ENCODE assay signal across 18 cellular contexts in the genomic region with DNA sequence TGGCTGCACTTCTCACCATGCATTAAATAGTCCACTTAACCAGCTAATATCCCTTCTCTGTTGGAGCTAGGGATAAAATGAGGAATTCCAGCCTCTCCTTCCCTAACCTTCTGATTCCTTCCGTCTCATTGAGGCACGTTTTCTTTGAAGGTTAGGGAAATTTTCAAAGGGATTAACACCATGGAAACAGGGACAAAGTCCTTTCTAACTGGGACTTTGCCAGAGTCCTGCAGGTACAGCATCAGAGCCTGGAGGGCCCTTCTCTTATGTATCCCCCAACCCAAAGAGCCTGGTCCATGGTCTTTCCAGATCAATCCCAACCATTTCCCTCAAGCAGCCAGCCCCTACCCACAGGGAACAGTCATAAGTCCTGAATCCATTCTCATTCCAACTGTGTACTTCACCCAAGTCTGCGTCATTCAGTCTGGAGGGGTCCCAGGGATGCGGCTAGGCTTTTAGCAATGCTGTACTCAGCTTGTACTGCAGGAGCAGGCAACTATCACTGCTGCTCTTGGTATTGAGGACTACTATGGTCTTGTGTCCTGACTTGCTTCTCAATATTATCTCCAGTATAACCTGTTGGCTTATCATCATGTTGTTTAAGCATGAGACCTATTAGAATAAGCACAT.
"Had no signal": no experiment of that assay in that cellular context is flagged by ENCODE, and none has a peak within 500 bp of the region (broad histone marks: within the 10 kb centered on the region; RNA-seq: fewer than 3 reads in every experiment).

No MANE protein-coding gene starts in this region.

- H3K4me1 ChIP-seq: gastroesophageal sphincter, heart right ventricle, parathyroid adenoma, tibial nerve, uterus had no signal

- DNase-seq: activated CD4-positive, alpha-beta T cell treated with anti-CD3 and anti-CD28 coated beads, Interleukin-2, amount 50 U/mL, for 4 hours; activated CD4-positive, CD25-positive, alpha-beta regulatory T cell treated with anti-CD3 and anti-CD28 coated beads, Interleukin-2, amount 50 U/mL, for 72 hours; activated naive CD4-positive, alpha-beta T cell treated with anti-CD3 and anti-CD28 coated beads for 36 hours; activated naive CD8-positive, alpha-beta T cell treated with anti-CD3 and anti-CD28 coated beads, Interleukin-2, amount 50 U/mL, for 24 hours; aorta; effector memory CD4-positive, alpha-beta T cell; heart right ventricle; mucosa of descending colon; naive thymus-derived CD4-positive, alpha-beta T cell; stimulated activated CD4-positive, alpha-beta T cell treated with anti-CD3 and anti-CD28 coated beads, Interleukin-15, amount 100 ng/mL, for 24 hours; stimulated activated CD4-positive, alpha-beta T cell treated with anti-CD3 and anti-CD28 coated beads, Interleukin-4, amount 100 ng/mL, for 1 hour; stimulated activated naive CD4-positive, alpha-beta T cell; uterus had no signal

- H2AFZ ChIP-seq: parathyroid adenoma had no signal

- H3K27me3 ChIP-seq: heart right ventricle, neutrophil, tibial nerve, uterus had no signal

- H3K9me3 ChIP-seq: gastroesophageal sphincter, heart right ventricle, mucosa of descending colon, neutrophil, tibial nerve, uterus had no signal

- H3K9ac ChIP-seq: parathyroid adenoma had no signal

- H3K4me3 ChIP-seq: gastroesophageal sphincter, heart right ventricle, mucosa of descending colon, tibial nerve, uterus had no signal

- H3K36me3 ChIP-seq: gastroesophageal sphincter, heart right ventricle, neutrophil, tibial nerve, uterus had no signal

- H3K27ac ChIP-seq: gastroesophageal sphincter, heart right ventricle, neutrophil, parathyroid adenoma, tibial nerve, uterus had no signal

- ATAC-seq: activated naive CD8-positive, alpha-beta T cell treated with anti-CD3 and anti-CD28 coated beads, Interleukin-2, amount 50 U/mL, for 24 hours; activated T-helper 17 cell treated with anti-CD3 and anti-CD28 coated beads, Interleukin-2, amount 50 U/mL, for 72 hours; gastroesophageal sphincter; heart right ventricle; mucosa of descending colon; naive thymus-derived CD4-positive, alpha-beta T cell had no signal
